In the genomic region with DNA sequence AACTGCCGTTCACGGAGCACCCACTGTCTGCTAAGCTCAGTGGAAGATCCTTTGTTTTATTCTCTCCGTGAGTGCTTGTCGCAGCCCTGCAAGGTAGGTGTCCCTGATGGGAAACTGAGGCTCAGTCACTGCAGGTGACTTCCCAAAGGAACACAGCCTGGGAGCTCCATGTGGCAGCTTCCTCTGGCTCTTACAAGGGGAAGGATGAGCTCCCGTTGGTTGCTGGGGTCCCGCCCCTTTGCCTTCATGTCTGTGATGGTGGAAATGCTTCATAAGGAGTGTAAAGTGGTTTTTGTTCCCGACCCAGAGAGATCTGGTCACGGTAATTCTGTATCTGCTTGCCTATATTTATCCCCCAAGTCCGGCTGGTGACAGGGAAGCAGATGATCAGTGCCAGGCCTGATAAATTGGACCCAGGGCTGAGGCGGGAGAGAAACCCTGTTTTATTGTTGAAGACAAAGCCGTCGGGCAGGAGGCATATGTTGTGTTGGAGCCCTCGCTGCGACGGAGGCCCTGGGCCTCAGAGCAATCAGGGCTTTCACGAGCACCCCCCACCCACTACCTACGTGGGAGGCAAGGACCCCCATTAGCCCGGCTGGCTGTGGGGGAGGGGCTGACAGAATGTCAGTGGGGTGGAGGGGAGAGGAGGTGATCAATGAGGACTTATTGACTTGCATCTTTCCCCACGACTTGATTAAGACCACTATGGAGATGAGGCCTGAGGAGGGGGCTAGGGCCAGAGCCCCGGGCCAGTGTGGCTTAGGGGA, we compare ENCODE assay signal across 21 cellular contexts.
"Had no signal": no experiment of that assay in that cellular context is flagged by ENCODE, and none has a peak within 500 bp of the region (broad histone marks: within the 10 kb centered on the region; RNA-seq: fewer than 3 reads in every experiment).

No MANE protein-coding gene starts in this region.

- H3K27me3 Mint-ChIP-seq: activated CD4-positive, alpha-beta memory T cell treated with anti-CD3 and anti-CD28 coated beads, Interleukin-2, amount 10 ng/mL, durations not matched to agents 7 days and 5 days; activated CD4-positive, alpha-beta T cell treated with anti-CD3 and anti-CD28 coated beads, Interleukin-2, amount 10 ng/mL, durations not matched to agents 24 days and 14 days; activated CD8-positive, alpha-beta memory T cell treated with anti-CD3 and anti-CD28 coated beads, Interleukin-2, amount 10 ng/mL, durations not matched to agents 7 days and 5 days; naive thymus-derived CD4-positive, alpha-beta T cell; stimulated activated naive CD8-positive, alpha-beta T cell treated with anti-CD3 and anti-CD28 coated beads, Interleukin-15, Interleukin-2, amounts not matched to agents 100 ng/mL and 50 ng/mL, for 24 hours had no signal

- H3K27ac ChIP-seq: cardiac muscle cell, foreskin keratinocyte, lower lobe of right lung, psoas muscle, right atrium auricular region, thyroid gland had no signal

- H3K4me3 ChIP-seq: cardiac muscle cell, lower lobe of right lung, psoas muscle, right atrium auricular region, thyroid gland had no signal

- H3K27me3 ChIP-seq: cardiac muscle cell, foreskin keratinocyte, right atrium auricular region, thyroid gland had no signal

- H3K27ac Mint-ChIP-seq: activated CD4-positive, alpha-beta memory T cell treated with anti-CD3 and anti-CD28 coated beads, Interleukin-2, amount 10 ng/mL, durations not matched to agents 7 days and 5 days; activated CD4-positive, alpha-beta T cell treated with anti-CD3 and anti-CD28 coated beads, Interleukin-2, amount 10 ng/mL, durations not matched to agents 24 days and 14 days; activated CD8-positive, alpha-beta memory T cell treated with anti-CD3 and anti-CD28 coated beads, Interleukin-2, amount 10 ng/mL, durations not matched to agents 7 days and 5 days; activated naive CD4-positive, alpha-beta T cell treated with anti-CD3 and anti-CD28 coated beads, Interleukin-2, amount 10 ng/mL, durations not matched to agents 7 days and 5 days; naive thymus-derived CD4-positive, alpha-beta T cell; stimulated activated naive CD8-positive, alpha-beta T cell treated with anti-CD3 and anti-CD28 coated beads, Interleukin-15, Interleukin-2, amounts not matched to agents 100 ng/mL and 50 ng/mL, for 24 hours had no signal

- ATAC-seq: activated CD8-positive, alpha-beta memory T cell treated with anti-CD3 and anti-CD28 coated beads, Interleukin-2, amount 10 ng/mL, durations not matched to agents 7 days and 5 days; foreskin keratinocyte; lower lobe of right lung; naive thymus-derived CD4-positive, alpha-beta T cell; psoas muscle had no signal

- H3K4me1 ChIP-seq: foreskin keratinocyte, lower lobe of right lung, psoas muscle, right atrium auricular region, thyroid gland had no signal

- DNase-seq: activated CD4-positive, alpha-beta memory T cell treated with anti-CD3 and anti-CD28 coated beads, Interleukin-2, amount 10 ng/mL, durations not matched to agents 7 days and 5 days; activated CD4-positive, alpha-beta T cell treated with anti-CD3 and anti-CD28 coated beads, Interleukin-2, amount 10 ng/mL, durations not matched to agents 24 days and 14 days; activated CD8-positive, alpha-beta memory T cell treated with anti-CD3 and anti-CD28 coated beads, Interleukin-2, amount 10 ng/mL, durations not matched to agents 7 days and 5 days; activated effector memory CD4-positive, alpha-beta T cell treated with anti-CD3 and anti-CD28 coated beads, Interleukin-2, amount 50 U/mL, for 16 hours; activated naive CD4-positive, alpha-beta T cell treated with anti-CD3 and anti-CD28 coated beads, Interleukin-2, amount 10 ng/mL, durations not matched to agents 7 days and 5 days; activated T-cell treated with anti-CD3 and anti-CD28 coated beads for 4 hours; amygdala; dermis blood vessel endothelial cell; effector CD8-positive, alpha-beta T cell; foreskin keratinocyte; hippocampal formation; mesendoderm; naive thymus-derived CD4-positive, alpha-beta T cell; stimulated activated CD4-positive, alpha-beta T cell treated with anti-CD3 and anti-CD28 coated beads, Interleukin-1b, Interleukin-23, amount 100 ng/mL, for 48 hours; substantia nigra; thyroid gland had no signal

- H3K4me3 Mint-ChIP-seq: activated CD4-positive, alpha-beta memory T cell treated with anti-CD3 and anti-CD28 coated beads, Interleukin-2, amount 10 ng/mL, durations not matched to agents 7 days and 5 days; activated CD4-positive, alpha-beta T cell treated with anti-CD3 and anti-CD28 coated beads, Interleukin-2, amount 10 ng/mL, durations not matched to agents 24 days and 14 days; activated CD8-positive, alpha-beta memory T cell treated with anti-CD3 and anti-CD28 coated beads, Interleukin-2, amount 10 ng/mL, durations not matched to agents 7 days and 5 days; activated naive CD4-positive, alpha-beta T cell treated with anti-CD3 and anti-CD28 coated beads, Interleukin-2, amount 10 ng/mL, durations not matched to agents 7 days and 5 days; naive thymus-derived CD4-positive, alpha-beta T cell; stimulated activated naive CD8-positive, alpha-beta T cell treated with anti-CD3 and anti-CD28 coated beads, Interleukin-15, Interleukin-2, amounts not matched to agents 100 ng/mL and 50 ng/mL, for 24 hours had no signal

- H3K36me3 ChIP-seq: cardiac muscle cell, lower lobe of right lung, right atrium auricular region, thyroid gland had no signal

- H3K9me3 ChIP-seq: thyroid gland had no signal
